Comparison of ENCODE assay signal across 16 cellular contexts in the genomic region with DNA sequence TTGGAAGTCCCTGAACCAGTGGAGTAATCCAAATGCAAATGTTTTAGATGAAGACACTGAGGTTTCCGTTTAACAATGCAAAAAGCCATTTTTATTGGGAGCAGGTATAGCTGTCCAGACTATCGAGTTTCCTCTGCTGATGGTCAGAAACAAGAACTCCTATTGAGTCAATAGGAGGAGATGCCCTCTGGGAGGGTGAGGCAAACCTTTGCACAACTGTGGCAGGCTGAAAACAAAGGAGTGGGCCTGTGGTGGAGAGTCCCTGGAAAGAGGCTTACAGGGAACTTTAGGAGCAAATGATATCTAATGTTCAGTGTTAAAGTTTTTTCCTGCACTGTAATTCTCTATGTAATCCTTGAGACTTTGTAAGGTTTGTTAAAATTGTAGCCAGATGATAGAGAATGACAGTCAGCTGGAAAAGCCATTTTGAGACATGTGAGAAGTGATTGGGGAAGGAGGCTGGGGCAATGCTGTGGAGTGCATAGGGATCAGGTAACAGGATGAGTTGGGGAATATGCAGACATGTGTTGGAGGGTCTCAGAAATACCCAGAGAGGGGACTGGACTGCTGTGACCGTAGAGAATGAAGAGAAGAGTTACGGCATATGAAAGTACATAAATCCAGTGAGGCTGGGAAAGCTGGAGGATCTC. TPM values are rescaled to one million over a fixed set of nuclear protein-coding genes. Genes with fewer than 3 reads are reported as not detected.
DNase-seq lines count a peak whose midpoint lies in the region.
"Had no signal": no experiment of that assay in that cellular context is flagged by ENCODE, and none has a peak within 500 bp of the region (broad histone marks: within the 10 kb centered on the region; RNA-seq: fewer than 3 reads in every experiment).

No MANE protein-coding gene starts in this region.

- H3K4me3 ChIP-seq in iPS-20b (ENCODE audit: low read length), result no peak overlapping the region
- H3K4me3 ChIP-seq in trophoblast cell (ENCODE audit: low read depth, low read length), result no peak overlapping the region
- H3K4me3 ChIP-seq: SJSA1 had no signal

- H3K9ac ChIP-seq in iPS-20b (ENCODE audit: low read depth, low read length) (peak overlapping the region; percentile 18; the same call in 1 of the 2 replicates), trophoblast cell (ENCODE audit: low read length) (no peak overlapping the region)

- no peak overlapping the region for H4K91ac ChIP-seq in trophoblast cell (ENCODE audit: low read depth, low read length)

- H3K36me3 ChIP-seq in iPS-20b (ENCODE audit: insufficient read depth, low read depth, low read length), result no peaks in the 10 kb centered on the region
- no peaks in the 10 kb centered on the region for H3K36me3 ChIP-seq in trophoblast cell (ENCODE audit: control insufficient read depth in 1 of 2, insufficient read depth in 2 of 2, low read length in 2 of 2)
- H3K36me3 ChIP-seq: SJSA1 had no signal

- H4K12ac ChIP-seq in trophoblast cell (ENCODE audit: low read depth, low read length), result no peak overlapping the region

- H3K9me3 ChIP-seq in iPS-20b (ENCODE audit: insufficient read depth, low read depth, low read length), result no peaks in the 10 kb centered on the region
- no peaks in the 10 kb centered on the region for H3K9me3 ChIP-seq in trophoblast cell (ENCODE audit: insufficient read depth, low read depth, low read length)
- H3K9me3 ChIP-seq: Caco-2, SJSA1 had no signal

- no peaks in the 10 kb centered on the region for H3K79me2 ChIP-seq in trophoblast cell (ENCODE audit: control insufficient read depth, insufficient read depth, low read length, poor library complexity)

- H2AFZ ChIP-seq in trophoblast cell (ENCODE audit: insufficient read depth, low read length, poor library complexity), result peak overlapping the region; percentile 35

- no CpG with 5 or more reads among the region's 4 CpGs for WGBS in trophoblast cell (ENCODE audit: extremely low coverage, insufficient coverage, insufficient read length)

- H3K18ac ChIP-seq in trophoblast cell (ENCODE audit: low read length), result no peak overlapping the region

- DNase-seq in NCI-H2171 treated with DMSO at 0.1 percent for 48 hours (lab: John Stamatoyannopoulos, UW) (peak; percentile 19), NCI-H2171 (lab: John Stamatoyannopoulos, UW) (no peak), NCI-H526 treated with DMSO at 0.1 percent for 48 hours (lab: John Stamatoyannopoulos, UW) (peak; percentile 46), trophoblast cell (no peak), NCI-H146 treated with DMSO at 0.1 percent for 48 hours (lab: John Stamatoyannopoulos, UW; ENCODE audit: unreplicated experiment) (no peak), HuH-7.5 (ENCODE audit: low spot score) (no peak)
- no peak for DNase-seq in activated naive CD4-positive, alpha-beta T cell treated with Interleukin-2 at 50 U/mL for 16 hours
- DNase-seq: 8988T; Caco-2; CD4-positive, CD25-positive, alpha-beta regulatory T cell; GDM1; NCI-H1105; NCI-H1694 treated with DMSO at 0.1 percent for 48 hours; NCI-H2107 had no signal

- no peak overlapping the region for H2BK5ac ChIP-seq in trophoblast cell (ENCODE audit: low read depth, low read length, poor library complexity)

- no peak overlapping the region for H4K8ac ChIP-seq in trophoblast cell (ENCODE audit: low read depth, low read length)

- H3K27ac ChIP-seq in iPS-20b (ENCODE audit: low read length) (no peak overlapping the region), trophoblast cell (ENCODE audit: low read depth, low read length) (no peak overlapping the region)
- H3K27ac ChIP-seq: SJSA1 had no signal

- H3K79me1 ChIP-seq in trophoblast cell (ENCODE audit: low read length), result no peaks in the 10 kb centered on the region

- H3K27me3 ChIP-seq in iPS-20b (ENCODE audit: insufficient read depth, low read length) (no peaks in the 10 kb centered on the region), trophoblast cell (ENCODE audit: insufficient read depth, low read length) (no peaks in the 10 kb centered on the region)
- H3K27me3 ChIP-seq: SJSA1 had no signal

- H2BK12ac ChIP-seq in trophoblast cell (ENCODE audit: low read length), result no peak overlapping the region

- H3K4ac ChIP-seq in trophoblast cell (ENCODE audit: low read depth, low read length), result no peak overlapping the region

- no peak overlapping the region for H3K14ac ChIP-seq in trophoblast cell (ENCODE audit: low read length)

- H2BK120ac ChIP-seq in trophoblast cell (ENCODE audit: insufficient read depth, low read length, poor library complexity), result no peak overlapping the region

- H3K4me2 ChIP-seq in trophoblast cell (ENCODE audit: low read length), result no peak overlapping the region

- peaks cover 8% of the 10 kb centered on the region for H3K4me1 ChIP-seq in iPS-20b (ENCODE audit: insufficient read depth, low read length)
- no peaks in the 10 kb centered on the region for H3K4me1 ChIP-seq in trophoblast cell (ENCODE audit: control insufficient read depth in 1 of 2, insufficient read depth in 2 of 2, low read length in 2 of 2)
- H3K4me1 ChIP-seq: SJSA1 had no signal

- H2AK5ac ChIP-seq in trophoblast cell (ENCODE audit: low read length), result no peak overlapping the region

- H3K23ac ChIP-seq in trophoblast cell (ENCODE audit: low read length), result no peak overlapping the region

RNA-seq across cellular contexts. Expression of a gene that starts 15.1 kb away (rescaled TPM):
- polyA plus RNA-seq in trophoblast cell (2013), result 32.8 and 33.8 TPM in 2 replicates

Comparison
In these comparisons a context has a peak if more than half of its experiments do, and no peak if none do; other contexts are left out.
1. DNase-seq: peak in NCI-H2171 treated with DMSO at 0.1 percent for 48 hours (single experiment) and NCI-H526 treated with DMSO at 0.1 percent for 48 hours (single experiment); none in NCI-H2171 (single experiment), trophoblast cell (0 of 2), NCI-H146 treated with DMSO at 0.1 percent for 48 hours (single experiment), activated naive CD4-positive, alpha-beta T cell treated with Interleukin-2 at 50 U/mL for 16 hours (single experiment) and HuH-7.5 (single experiment).